25 cellular contexts compared by ENCODE assay signal in genomic region chr15:68481321-68481720, GRCh38. TPM values are rescaled to one million over a fixed set of nuclear protein-coding genes. Genes with fewer than 3 reads are reported as not detected.
"Had no signal": no experiment of that assay in that cellular context is flagged by ENCODE, and none has a peak within 500 bp of the region (broad histone marks: within the 10 kb centered on the region; RNA-seq: fewer than 3 reads in every experiment).

No MANE protein-coding gene starts in this region.

- H3K4me3 ChIP-seq: MG63 had no signal

- H3K36me3 ChIP-seq: MG63 had no signal

- H3K4me2 ChIP-seq: SK-N-SH had no signal

- H3K9me2 ChIP-seq: SK-N-SH had no signal

- ATAC-seq: Panc1 had no signal

- H3K9me3 ChIP-seq: MG63, SK-N-SH had no signal

- H3K27me3 ChIP-seq: MG63 had no signal

- DNase-seq: IMR-90, Karpas-422, KG1, MG63, NCI-H1092, NCI-H1105 treated with DMSO at 0.1 percent for 48 hours, NCI-H1417 treated with DMSO at 0.1 percent for 48 hours, NCI-H146, NCI-H1694 treated with DMSO at 0.1 percent for 48 hours, NCI-H1930, NCI-H2081, NCI-H2107, NCI-H2171, NCI-H226, NCI-H446, NCI-H510A, NCI-H524 treated with DMSO at 0.1 percent for 48 hours, NCI-H69, NCI-H774, SHP77, SK-N-SH had no signal

- H3K27ac ChIP-seq: RWPE1 had no signal

- H3K9ac ChIP-seq: SK-N-SH had no signal

RNA-seq across cellular contexts. Expression of gene ITGA11, which starts 49.4 kb away (rescaled TPM):
- total RNA-seq: HT-29, SK-MEL-5 had no signal
